10 cellular contexts compared by ENCODE assay signal in the genomic region with DNA sequence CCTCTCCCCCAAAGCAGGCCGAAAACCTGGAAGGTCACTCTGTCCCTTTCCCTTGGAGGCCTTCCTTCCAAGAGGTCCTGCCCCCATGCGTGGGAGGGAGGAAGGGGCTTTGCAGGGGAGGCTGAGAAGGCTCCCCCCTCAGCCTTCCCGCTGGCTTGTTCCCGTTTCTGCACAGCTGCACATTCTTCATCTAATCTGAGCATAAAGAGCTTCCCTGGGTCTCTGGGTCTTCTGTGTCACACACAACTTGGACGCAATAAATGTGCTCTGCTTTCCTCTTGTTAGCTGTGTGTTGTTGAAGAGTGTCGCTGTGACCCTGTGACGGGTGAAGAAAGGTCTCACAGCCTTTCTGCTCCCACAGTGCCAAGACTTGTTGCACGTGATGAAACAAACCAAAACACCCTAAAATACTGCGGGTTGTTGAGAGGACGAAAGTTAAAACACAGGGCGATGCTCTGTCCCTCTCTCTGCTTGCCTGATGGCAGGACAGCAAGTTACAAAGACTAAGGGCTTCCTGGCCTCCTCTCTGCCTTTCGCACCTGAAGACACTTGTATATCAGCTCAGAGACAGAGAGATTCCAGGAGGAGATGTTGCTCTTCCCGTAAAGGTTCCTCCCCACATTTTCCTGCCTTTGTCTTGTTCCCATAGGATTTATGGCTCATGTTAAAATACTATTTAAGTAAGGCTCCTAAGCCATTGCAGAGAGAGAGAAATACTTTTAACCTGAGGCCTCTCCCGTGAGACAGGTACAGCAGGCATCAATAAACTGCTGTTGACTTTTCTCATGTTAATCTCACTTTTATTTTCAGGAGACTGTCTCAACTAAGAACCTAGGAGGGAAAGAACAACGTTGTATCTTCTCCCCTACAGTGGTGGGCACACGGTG. TPM values are rescaled to one million over a fixed set of nuclear protein-coding genes. Genes with fewer than 3 reads are reported as not detected.
A peak's percentile ranks its signal among the peaks of the same experiment; 100 is the strongest.
DNase-seq lines count a peak whose midpoint lies in the region; ATAC-seq, FAIRE-seq and TF ChIP-seq lines count a peak whose summit lies in the region.
"Had no signal": no experiment of that assay in that cellular context is flagged by ENCODE, and none has a peak within 500 bp of the region (broad histone marks: within the 10 kb centered on the region; RNA-seq: fewer than 3 reads in every experiment).

No MANE protein-coding gene starts in this region.

- H3K9me3 Mint-ChIP-seq in CD14-positive monocyte (peaks cover 13 to 22% (median 20%) of the 10 kb centered on the region in 7 donors), T-cell (no peaks in the 10 kb centered on the region)

- no peaks in the 10 kb centered on the region for H3K36me3 ChIP-seq in cardiac muscle cell
- H3K36me3 ChIP-seq in pancreas, result no peaks in the 10 kb centered on the region
- H3K36me3 ChIP-seq in PC-9 (ENCODE audit: low read depth), result no peaks in the 10 kb centered on the region

- H3K4me1 Mint-ChIP-seq in CD14-positive monocyte (peaks cover 24% of the 10 kb centered on the region), T-cell (peaks cover 35 to 49% (median 43%) of the 10 kb centered on the region in 3 donors)

- H3K27me3 ChIP-seq in cardiac muscle cell, result no peaks in the 10 kb centered on the region
- no peaks in the 10 kb centered on the region for H3K27me3 ChIP-seq in pancreas
- 0 out of 2 replicates have a peak, but pooled peaks cover 3% of the 10 kb centered on the region for H3K27me3 ChIP-seq in PC-9 (ENCODE audit: insufficient read depth, low read depth)

- BruUV-seq in PC-9 (replicated peaks; lab: Mats Ljungman, UMichigan), result no TSS peak

- H3K4me3 Mint-ChIP-seq in CD14-positive monocyte, result peak overlapping the region in 1 of 2 donors; percentile 58
- peak overlapping the region in 1 of 3 donors; percentile 12 for H3K4me3 Mint-ChIP-seq in T-cell

- intact Hi-C loops in CD14-positive monocyte (cut with micrococcal nuclease) (no loop called here), pancreas (cut with DNase I) (no loop called here), PC-9 (cut with micrococcal nuclease; ENCODE audit: unreplicated experiment) (no loop called here)

- no peaks in the 10 kb centered on the region for H3F3A ChIP-seq in PC-9 (ENCODE audit: insufficient read depth, low read depth)

- no peak for DNase-seq in CD14-positive monocyte (ENCODE audit: low spot score)
- no peak for DNase-seq in T-cell
- peak in 1 of 2 donors; percentile 76 for DNase-seq in cardiac muscle cell (ENCODE audit: low read depth in 1 of 2, low spot score in 1 of 2)
- DNase-seq in pancreas, result no peak
- no peak for DNase-seq in NCI-H69 (lab: John Stamatoyannopoulos, UW)
- DNase-seq in H54 (ENCODE audit: insufficient read length, low spot score), result no peak
- DNase-seq in PC-9, result no peak
- DNase-seq: activated CD4-positive, CD25-positive, alpha-beta regulatory T cell; stimulated activated CD4-positive, alpha-beta T cell treated with anti-CD3 and anti-CD28 coated beads, Interleukin-4, amount 100 ng/mL, for 1 hour had no signal

- WGBS in pancreas, 2 donors, result 53 to 61% methylated on average over 16 of the region's 16 CpGs

- H3K36me3 Mint-ChIP-seq in CD14-positive monocyte (peaks cover 2 to 3% of the 10 kb centered on the region in 2 donors), T-cell (no peaks in the 10 kb centered on the region)

- POLR2A ChIA-PET in T-cell (lab: Charles Lee), result no interaction called here
- POLR2A ChIA-PET in PC-9 (lab: Charles Lee; ENCODE audit: unreplicated experiment), result no interaction called here

- no peak for TF ChIP-seq POLR2A in H54 (IDR thresholded peaks at IDR 0.05; ENCODE audit: low read depth, low read length)

- H3K79me2 ChIP-seq in PC-9 (ENCODE audit: low read depth), result no peaks in the 10 kb centered on the region

- no peak overlapping the region for H3K4me2 ChIP-seq in PC-9

- no peaks in the 10 kb centered on the region for H3K9me3 ChIP-seq in cardiac muscle cell (ENCODE audit: low read depth)
- no peaks in the 10 kb centered on the region for H3K9me3 ChIP-seq in pancreas
- H3K9me3 ChIP-seq in PC-9 (ENCODE audit: insufficient read depth, low read depth), result no peaks in the 10 kb centered on the region

- FAIRE-seq in pancreas (lab: Jason Lieb, UNC), result no peak
- no peak for FAIRE-seq in H54 (lab: Jason Lieb, UNC)

- peaks cover 5 to 10% (median 8%) of the 10 kb centered on the region in 3 donors for H3K27me3 Mint-ChIP-seq in CD14-positive monocyte (ENCODE audit: low read depth in 3 of 3)
- peaks cover 0 to 1% of the 10 kb centered on the region in 2 donors for H3K27me3 Mint-ChIP-seq in T-cell

- H3K9me2 ChIP-seq in PC-9 (ENCODE audit: insufficient read depth), result no peaks in the 10 kb centered on the region

- H3K4me1 ChIP-seq in cardiac muscle cell (ENCODE audit: low read depth), result peaks cover 21% of the 10 kb centered on the region
- H3K4me1 ChIP-seq in pancreas, result no peaks in the 10 kb centered on the region
- H3K4me1 ChIP-seq in PC-9 (replicated peaks; ENCODE audit: insufficient read depth), result no peaks in the 10 kb centered on the region

- H4K20me1 ChIP-seq in PC-9 (ENCODE audit: insufficient read depth), result no peaks in the 10 kb centered on the region

- H3K4me3 ChIP-seq in cardiac muscle cell (no peak overlapping the region), pancreas (no peak overlapping the region), PC-9 (no peak overlapping the region)

- H3K27ac ChIP-seq in cardiac muscle cell (peak overlapping the region; percentile 77), pancreas (peak overlapping the region in 2 of 4 donors; percentile 34 to 47), PC-9 (no peak overlapping the region)

- peak overlapping the region in 6 of 7 donors; percentile 13 to 87 (median 52) for H3K27ac Mint-ChIP-seq in CD14-positive monocyte
- peak overlapping the region; percentile 67 to 77 for H3K27ac Mint-ChIP-seq in T-cell

- H2AFZ ChIP-seq in PC-9, result no peak overlapping the region

- ATAC-seq in T-cell (replicated peaks in 1 of 4) (no peak), pancreas (peak in 3 of 4 donors; percentile 26 to 80 (median 46)), GM19023 (IDR thresholded peaks at IDR 0.05; ENCODE audit: unreplicated experiment) (no peak)

- no peak for TF ChIP-seq CTCF in CD14-positive monocyte (IDR thresholded peaks at IDR 0.05)
- no peak for TF ChIP-seq CTCF in cardiac muscle cell (IDR thresholded peaks at IDR 0.05; ENCODE audit: low read depth, low read length)
- no peak for TF ChIP-seq CTCF in pancreas (IDR thresholded peaks at IDR 0.05)
- no peak for TF ChIP-seq CTCF in PC-9 (conservative IDR thresholded peaks at IDR 0.05)

- CTCF ChIA-PET in T-cell (lab: Charles Lee) (interaction anchor here in 1 of 2 donors (0.5 kb wide), 1 partner anchor 100 kb away, joined by 4 read pairs; no protein-coding TSS in a partner anchor), PC-9 (lab: Charles Lee) (no interaction called here)

RNA-seq across cellular contexts. Expression of a gene that starts 15.4 kb away (rescaled TPM):
- 100 to 1,000 TPM; 445 to 637 TPM for polyA plus RNA-seq in CD14-positive monocyte
- 10 to 100 TPM in 4 of 5 donors, 1 to 10 TPM in 1; 2.1 to 35.5 (median 17.6) TPM for total RNA-seq in T-cell
- 108 and 137 TPM in 2 replicates for total RNA-seq in cardiac muscle cell
- polyA plus RNA-seq in cardiac muscle cell, result 498 and 585 TPM in 2 replicates
- total RNA-seq in pancreas, result 100 to 1,000 TPM in 4 of 6 donors, 10 to 100 TPM in 2; 86.4 to 292 (median 135) TPM
- polyA plus RNA-seq in pancreas, result 100 to 1,000 TPM; 300 to 429 TPM
- 136 and 176 TPM in 2 replicates for total RNA-seq in PC-9 (2021)

RNA-seq across cellular contexts. Expression of a gene that starts 22.2 kb away (rescaled TPM):
- polyA plus RNA-seq in CD14-positive monocyte, result 10 to 100 TPM; 26.0 to 36.3 TPM
- total RNA-seq in T-cell, result 100 to 1,000 TPM; 201 to 427 (median 243) TPM
- 47.2 and 68.9 TPM in 2 replicates for total RNA-seq in cardiac muscle cell
- 74.3 and 154 TPM in 2 replicates for polyA plus RNA-seq in cardiac muscle cell
- total RNA-seq in pancreas, result 10 to 100 TPM in 5 of 6 donors, 1 to 10 TPM in 1; 10.0 to 45.2 (median 18.9) TPM
- polyA plus RNA-seq in pancreas, result 10 to 100 TPM; 40.7 to 54.5 TPM
- total RNA-seq in PC-9 (2021), result 5.1 and 9.5 TPM in 2 replicates

RNA-seq across cellular contexts. Expression of a gene that starts 28.4 kb away (rescaled TPM):
- 1,000 to 10,000 TPM in 1 of 2 donors, 100 to 1,000 TPM in 1; 625 to 1,147 TPM for polyA plus RNA-seq in CD14-positive monocyte
- 100 to 1,000 TPM; 276 to 654 (median 359) TPM for total RNA-seq in T-cell
- 71.6 and 84.8 TPM in 2 replicates for total RNA-seq in cardiac muscle cell
- 267 and 368 TPM in 2 replicates for polyA plus RNA-seq in cardiac muscle cell
- total RNA-seq in pancreas, result 100 to 1,000 TPM in 2 of 6 donors, 10 to 100 TPM in 4; 32.1 to 120 (median 63.6) TPM
- polyA plus RNA-seq in pancreas, result 100 to 1,000 TPM; 169 to 182 TPM
- total RNA-seq in PC-9 (2021), result 4.2 and 4.3 TPM in 2 replicates

RNA-seq across cellular contexts. Expression of a gene that starts 33.3 kb away (rescaled TPM):
- polyA plus RNA-seq in CD14-positive monocyte, result not detected
- 1 to 10 TPM; 1.7 to 5.6 (median 2.8) TPM for total RNA-seq in T-cell
- 77.4 and 94.4 TPM in 2 replicates for total RNA-seq in cardiac muscle cell
- 35.8 and 44.1 TPM in 2 replicates for polyA plus RNA-seq in cardiac muscle cell
- total RNA-seq in pancreas, result 1 to 10 TPM in 5 of 6 donors, under 1 TPM in 1; 0.95 to 4.8 (median 1.8) TPM
- 10 to 100 TPM in 1 of 2 donors, 1 to 10 TPM in 1; 6.8 to 25.9 TPM for polyA plus RNA-seq in pancreas
- total RNA-seq in PC-9 (2021), result 4.7 and 6.1 TPM in 2 replicates

RNA-seq across cellular contexts. Expression of a gene that starts 36.7 kb away (rescaled TPM):
- not detected for polyA plus RNA-seq in CD14-positive monocyte
- not detected for total RNA-seq in T-cell
- not detected in 2 replicates for total RNA-seq in cardiac muscle cell
- polyA plus RNA-seq in cardiac muscle cell, result 0.41 TPM in 1 of 2 replicates, not detected in the other
- total RNA-seq in pancreas, result not detected
- 1 to 10 TPM in 1 of 2 donors, under 1 TPM in 1; 0.56 to 1.2 TPM for polyA plus RNA-seq in pancreas
- not detected in 2 replicates for total RNA-seq in PC-9 (2021)

Comparison
In these comparisons a context has a peak if more than half of its experiments do, and no peak if none do; other contexts are left out.
1. ATAC-seq: peak in pancreas (3 of 4); none in T-cell (0 of 4) and GM19023 (single experiment).